In the genomic region with DNA sequence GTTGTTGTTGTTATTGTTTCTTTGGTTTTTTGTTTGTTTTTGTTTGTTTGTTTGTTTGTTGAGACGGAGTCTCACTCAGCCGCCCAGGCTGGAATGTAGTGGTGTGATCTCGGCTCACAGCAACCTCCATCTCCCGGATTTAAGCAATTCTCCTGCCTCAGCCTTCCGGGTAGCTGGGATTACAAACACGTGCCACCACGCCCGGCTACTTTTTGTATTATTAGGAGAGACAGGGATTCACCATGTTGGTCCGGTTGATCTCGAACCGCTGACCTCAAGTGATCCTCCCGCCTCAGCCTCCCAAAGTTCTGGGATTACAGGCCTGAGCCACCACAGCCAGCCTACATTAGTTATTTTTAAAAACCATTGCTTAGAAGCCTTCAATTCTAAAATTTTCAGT, we compare ENCODE assay signal across 9 cellular contexts. TPM values are rescaled to one million over a fixed set of nuclear protein-coding genes. Genes with fewer than 3 reads are reported as not detected.
"Had no signal": no experiment of that assay in that cellular context is flagged by ENCODE, and none has a peak within 500 bp of the region (broad histone marks: within the 10 kb centered on the region; RNA-seq: fewer than 3 reads in every experiment).

No MANE protein-coding gene starts in this region.

- H3K4me2 ChIP-seq: GM23338 had no signal

- H3K36me3 ChIP-seq: HAP-1 had no signal

- H3K27ac ChIP-seq: GM23248 had no signal

- ATAC-seq: GM23338, HCT116 had no signal

- H3K4me3 ChIP-seq: GM23248, GM23338, HAP-1 had no signal

- DNase-seq: GM23248, GOT3, H7, H9, HCEC 1CT, HFFc6 had no signal

- H3K9me3 ChIP-seq: HAP-1 had no signal

- H2AFZ ChIP-seq: GM23248 had no signal

- H3K4me1 ChIP-seq: HAP-1 had no signal

- H3K9ac ChIP-seq: GM23248 had no signal

RNA-seq across cellular contexts. Expression of a gene that starts 45.0 kb away (rescaled TPM):
- total RNA-seq: H9 had no signal
